Comparison of ENCODE assay signal across 7 cellular contexts in the genomic region with DNA sequence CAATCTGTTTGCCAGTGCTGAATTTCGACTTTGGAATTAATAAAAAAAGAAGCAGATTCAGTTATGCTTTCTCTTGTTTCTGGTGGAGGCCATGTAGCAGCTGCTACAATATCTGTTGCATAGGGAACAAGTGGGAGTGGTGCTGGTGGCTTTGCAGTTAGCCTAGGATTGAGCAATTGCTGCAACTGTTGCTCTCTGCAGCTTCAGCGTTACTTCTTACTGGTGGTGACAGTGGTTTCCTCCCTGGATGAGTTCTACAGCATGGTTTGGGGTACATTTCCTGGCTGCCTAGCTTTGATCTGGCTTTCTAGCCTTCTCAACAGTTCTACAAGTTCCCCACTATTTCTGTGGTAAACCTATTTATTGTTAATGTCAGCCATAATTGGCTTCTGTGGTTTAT. TPM values are rescaled to one million over a fixed set of nuclear protein-coding genes. Genes with fewer than 3 reads are reported as not detected.
DNase-seq lines count a peak whose midpoint lies in the region; ATAC-seq and TF ChIP-seq lines count a peak whose summit lies in the region.
"Not testable (repeated sequence)": the region's sequence is repeated elsewhere in the genome, so short reads cannot be mapped to it uniquely, and the experiment has no call there.

No MANE protein-coding gene starts in this region.

- not testable (repeated sequence) for H3K4me3 Mint-ChIP-seq in activated naive CD4-positive, alpha-beta T cell treated with anti-CD3 and anti-CD28 coated beads for 36 hours

- H3K4me1 Mint-ChIP-seq in activated naive CD4-positive, alpha-beta T cell treated with anti-CD3 and anti-CD28 coated beads for 36 hours (ENCODE audit: low read depth), result peaks cover 54% of the 10 kb centered on the region

- DNase-seq in HL-60 (ENCODE audit: low read depth in 1 of 2, low spot score in 1 of 2) (peak; percentile 90 to 96), NOMO-1 treated with dmso at 0.1 percent for 144 hours (lab: John Stamatoyannopoulos, UW; ENCODE audit: unreplicated experiment) (peak; percentile 87), T-helper 9 cell (peak; percentile 4), Right ventricle myocardium superior (peak; percentile 35)
- DNase-seq in activated CD8-positive, alpha-beta memory T cell treated with anti-CD3 and anti-CD28 coated beads, Interleukin-2, amount 50 U/mL, for 4 hours, result peak; percentile 18
- peak; percentile 49 for DNase-seq in activated naive CD4-positive, alpha-beta T cell treated with anti-CD3 and anti-CD28 coated beads for 36 hours
- peak; percentile 4 for DNase-seq in stimulated activated CD4-positive, alpha-beta T cell treated with anti-CD3 and anti-CD28 coated beads, Interleukin-15, amount 100 ng/mL, for 24 hours

- H3K27me3 Mint-ChIP-seq in activated naive CD4-positive, alpha-beta T cell treated with anti-CD3 and anti-CD28 coated beads for 36 hours (ENCODE audit: low read depth), result not testable (repeated sequence)

- H3K36me3 Mint-ChIP-seq in activated naive CD4-positive, alpha-beta T cell treated with anti-CD3 and anti-CD28 coated beads for 36 hours (ENCODE audit: low read depth), result not testable (repeated sequence)

- H3K27ac ChIP-seq in HL-60 (replicated peaks), result peak overlapping the region; percentile 85

- intact Hi-C loops in activated naive CD4-positive, alpha-beta T cell treated with anti-CD3 and anti-CD28 coated beads for 36 hours (cut with micrococcal nuclease); Right ventricle myocardium superior (cut with DNase I): not testable (repeated sequence)

- H3K27me3 ChIP-seq in HL-60 (ENCODE audit: insufficient read depth, poor library complexity, severe bottlenecking), result not testable (repeated sequence)

- ATAC-seq in Right ventricle myocardium superior (ENCODE audit: poor library complexity), result not testable (repeated sequence)

- CTCF ChIA-PET in activated naive CD4-positive, alpha-beta T cell treated with anti-CD3 and anti-CD28 coated beads for 36 hours (lab: Charles Lee), result not testable (repeated sequence)

- peak overlapping the region; percentile 53 for H3K27ac Mint-ChIP-seq in activated naive CD4-positive, alpha-beta T cell treated with anti-CD3 and anti-CD28 coated beads for 36 hours

- TF ChIP-seq CTCF in HL-60 (IDR thresholded peaks at IDR 0.05; ENCODE audit: insufficient read depth, low read length), result not testable (repeated sequence)

- H3K4me3 ChIP-seq in HL-60 (replicated peaks; ENCODE audit: insufficient read depth, low read length), result not testable (repeated sequence)

- not testable (repeated sequence) for H3K9me3 Mint-ChIP-seq in activated naive CD4-positive, alpha-beta T cell treated with anti-CD3 and anti-CD28 coated beads for 36 hours

RNA-seq across cellular contexts. Expression of gene PARP8, which starts 31.6 kb away (rescaled TPM):
- 10 to 100 TPM; 20.1 to 22.0 TPM for total RNA-seq in activated naive CD4-positive, alpha-beta T cell treated with anti-CD3 and anti-CD28 coated beads for 36 hours
- total RNA-seq in Right ventricle myocardium superior, result 5.2 TPM

Comparison
In these comparisons a context has a peak if more than half of its experiments do, and no peak if none do; other contexts are left out.
1. DNase-seq: peak in every context shown above with its lines; median percentile 93 in HL-60; 87 in NOMO-1 treated with dmso at 0.1 percent for 144 hours; 49 in activated naive CD4-positive, alpha-beta T cell treated with anti-CD3 and anti-CD28 coated beads for 36 hours; 35 in Right ventricle myocardium superior; 18 in activated CD8-positive, alpha-beta memory T cell treated with anti-CD3 and anti-CD28 coated beads, Interleukin-2, amount 50 U/mL, for 4 hours; 4 in T-helper 9 cell; 4 in stimulated activated CD4-positive, alpha-beta T cell treated with anti-CD3 and anti-CD28 coated beads, Interleukin-15, amount 100 ng/mL, for 24 hours.